Comparison of ENCODE assay signal across 17 cellular contexts in the genomic region with DNA sequence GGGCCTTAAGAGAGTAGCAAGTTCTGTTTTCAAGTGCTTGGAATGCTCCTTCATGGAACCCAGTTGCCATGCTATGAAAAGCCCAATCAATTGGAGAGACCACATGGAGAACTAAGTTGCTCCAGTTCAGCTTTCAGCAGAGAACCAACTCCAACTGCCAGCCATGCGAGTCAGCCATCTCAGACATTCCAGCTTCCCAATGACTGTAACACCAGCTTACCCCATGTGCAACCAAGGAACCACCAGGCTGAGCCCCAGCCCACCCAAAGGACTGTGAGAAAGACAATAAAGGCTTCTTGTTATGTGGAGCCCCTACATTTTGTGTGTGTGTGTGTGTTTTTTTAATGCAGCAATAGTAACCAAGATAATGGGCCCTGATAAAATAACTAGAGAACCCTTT. TPM values are rescaled to one million over a fixed set of nuclear protein-coding genes. Genes with fewer than 3 reads are reported as not detected.
DNase-seq lines count a peak whose midpoint lies in the region; ATAC-seq and TF ChIP-seq lines count a peak whose summit lies in the region.
"Had no signal": no experiment of that assay in that cellular context is flagged by ENCODE, and none has a peak within 500 bp of the region (broad histone marks: within the 10 kb centered on the region; RNA-seq: fewer than 3 reads in every experiment).

No MANE protein-coding gene starts in this region.

- no peaks in the 10 kb centered on the region for H3K36me3 Mint-ChIP-seq in nephron (ENCODE audit: low read depth)

- no peak for TF ChIP-seq CTCF in esophagus muscularis mucosa (IDR thresholded peaks at IDR 0.05)
- TF ChIP-seq CTCF in nephron (IDR thresholded peaks at IDR 0.05; ENCODE audit: unreplicated experiment in 3 of 3), result no peak
- no peak for TF ChIP-seq CTCF in Peyer's patch (IDR thresholded peaks at IDR 0.05)

- no peak for ATAC-seq in GM21360 (IDR thresholded peaks at IDR 0.05; ENCODE audit: unreplicated experiment)

- H3K4me1 ChIP-seq in esophagus muscularis mucosa, result peaks cover 0 to 8% (median 1%) of the 10 kb centered on the region in 4 donors
- no peaks in the 10 kb centered on the region for H3K4me1 ChIP-seq in Peyer's patch

- H3K9me3 Mint-ChIP-seq in nephron, result no peaks in the 10 kb centered on the region

- no peak overlapping the region for H3K4me3 Mint-ChIP-seq in nephron

- H3K27ac Mint-ChIP-seq in nephron, result peak overlapping the region in 2 of 3 experiments; percentile 3 to 10

- TF ChIP-seq POLR2A in esophagus muscularis mucosa (IDR thresholded peaks at IDR 0.05; ENCODE audit: low read depth), result no peak
- TF ChIP-seq POLR2A in Peyer's patch (IDR thresholded peaks at IDR 0.05), result no peak

- 91% methylated on average over 1 of the region's 1 CpG for WGBS in esophagus muscularis mucosa

- intact Hi-C loops in esophagus muscularis mucosa (cut with DNase I), result no loop called here

- H3K27me3 ChIP-seq in esophagus muscularis mucosa, result no peaks in the 10 kb centered on the region
- H3K27me3 ChIP-seq in Peyer's patch, result no peaks in the 10 kb centered on the region

- H3K4me3 ChIP-seq in esophagus muscularis mucosa (no peak overlapping the region), Peyer's patch (no peak overlapping the region)
- H3K4me3 ChIP-seq: dorsolateral prefrontal cortex had no signal

- H3K27ac ChIP-seq in esophagus muscularis mucosa (replicated peaks in 1 of 4), result no peak overlapping the region
- H3K27ac ChIP-seq in Peyer's patch, result no peak overlapping the region
- H3K27ac ChIP-seq: C4-2B, dorsolateral prefrontal cortex, VCaP had no signal

- peaks cover 27% of the 10 kb centered on the region for H3K4me1 Mint-ChIP-seq in nephron

- H3K36me3 ChIP-seq in esophagus muscularis mucosa, result no peaks in the 10 kb centered on the region
- no peaks in the 10 kb centered on the region for H3K36me3 ChIP-seq in Peyer's patch

- TF ChIP-seq EP300 in esophagus muscularis mucosa (IDR thresholded peaks at IDR 0.05), result no peak

- H3K9me3 ChIP-seq in esophagus muscularis mucosa (no peaks in the 10 kb centered on the region), Peyer's patch (no peaks in the 10 kb centered on the region)

- H3K27me3 Mint-ChIP-seq in nephron (ENCODE audit: low read depth), result no peaks in the 10 kb centered on the region

- peak; percentile 39 for DNase-seq in Daoy (ENCODE audit: low read depth)
- DNase-seq in NCI-H226, result peak; percentile 2
- peak; percentile 57 for DNase-seq in esophagus muscularis mucosa (ENCODE audit: extremely low spot score)
- no peak for DNase-seq in Peyer's patch
- no peak for DNase-seq in activated gamma-delta T cell (lab: John Stamatoyannopoulos, UW)
- no peak for DNase-seq in NCI-H1048 (lab: John Stamatoyannopoulos, UW)
- DNase-seq: dorsolateral prefrontal cortex, NCI-H510A, occipital lobe, OCI-M1, trophoblast cell had no signal

RNA-seq across cellular contexts. Expression of a gene that starts 34.9 kb away (rescaled TPM):
- 2.9 and 4.1 TPM in 2 replicates for total RNA-seq in Daoy (2014; rRNA removed; shearing (Covaris generic))
- total RNA-seq in esophagus muscularis mucosa (1 to 10 TPM; 1.2 to 3.4 (median 1.5) TPM), Peyer's patch (not detected)
- total RNA-seq: frontal cortex, occipital lobe, skeletal muscle tissue had no signal

RNA-seq across cellular contexts. Expression of a gene that starts 58.7 kb away (rescaled TPM):
- 22.7 and 49.4 TPM in 2 replicates for total RNA-seq in Daoy (2014; rRNA removed; shearing (Covaris generic))
- total RNA-seq in esophagus muscularis mucosa (10 to 100 TPM in 2 of 4 donors, 1 to 10 TPM in 2; 9.5 to 24.9 (median 11.2) TPM), Peyer's patch (10 to 100 TPM in 1 of 4 donors, 1 to 10 TPM in 3; 4.3 to 78.4 (median 6.2) TPM)

Comparison
In these comparisons a context has a peak if more than half of its experiments do, and no peak if none do; other contexts are left out.
1. DNase-seq: peak in Daoy (single experiment), NCI-H226 (single experiment) and esophagus muscularis mucosa (single experiment); none in Peyer's patch (0 of 3), activated gamma-delta T cell (single experiment) and NCI-H1048 (single experiment).